In genomic region chr17:82037113-82037888, GRCh38 we compare ENCODE assay signal across 1 cellular context.
TF ChIP-seq lines count a peak whose summit lies in the region.

TSS of gene DCXR (minus strand) at chr17:82037697. CDS start at chr17:82037682, 15 bp downstream.

TF ChIP-seq in HepG2, 621 proteins besides CTCF, POLR2A, EP300 and RAD21 (continued from another document and continues in another):
- no peak; the same call in 1 of the 2 replicates for TF ChIP-seq ZBTB25 (CRISPR knock-in tag; IDR thresholded peaks at IDR 0.05)
- TF ChIP-seq SNAI1 (CRISPR knock-in tag; IDR thresholded peaks at IDR 0.05; ENCODE audit: borderline replicate concordance): no peak
- peak; percentile 75 for TF ChIP-seq ELF1 (CRISPR knock-in tag; IDR thresholded peaks at IDR 0.05)
- TF ChIP-seq ISL2 (CRISPR knock-in tag; IDR thresholded peaks at IDR 0.05): no peak; the same call in 1 of the 2 replicates
- no peak for TF ChIP-seq ZNF577 (CRISPR knock-in tag; IDR thresholded peaks at IDR 0.05; ENCODE audit: borderline replicate concordance, low read depth)
- TF ChIP-seq FOXM1 (CRISPR knock-in tag; IDR thresholded peaks at IDR 0.05): no peak
- peak; percentile 98 for TF ChIP-seq ZNF563 (CRISPR knock-in tag; IDR thresholded peaks at IDR 0.05)
- TF ChIP-seq ZNF605 (CRISPR knock-in tag; IDR thresholded peaks at IDR 0.05): no peak
- TF ChIP-seq ZNF704 (CRISPR knock-in tag; IDR thresholded peaks at IDR 0.05; ENCODE audit: borderline replicate concordance): no peak
- peak; percentile 70 for TF ChIP-seq FOXO1 (CRISPR knock-in tag; IDR thresholded peaks at IDR 0.05)
- TF ChIP-seq ZNF672 (CRISPR knock-in tag; IDR thresholded peaks at IDR 0.05): no peak
- no peak for TF ChIP-seq CERS6 (CRISPR knock-in tag; IDR thresholded peaks at IDR 0.05)
- no peak for TF ChIP-seq NR2F6 (IDR thresholded peaks at IDR 0.05)
- TF ChIP-seq NR2F6 (CRISPR knock-in tag; IDR thresholded peaks at IDR 0.05): 0 out of 2 replicates have a peak, but pooled peaks have one; percentile 7
- TF ChIP-seq ZNF747 (CRISPR knock-in tag; IDR thresholded peaks at IDR 0.05; ENCODE audit: borderline replicate concordance): peak; percentile 84; the same call in 1 of the 2 replicates
- TF ChIP-seq ZNF503 (CRISPR knock-in tag; IDR thresholded peaks at IDR 0.05): no peak
- TF ChIP-seq KDM5A (IDR thresholded peaks at IDR 0.05; ENCODE audit: borderline replicate concordance, low read length): peak; percentile 70; the same call in 1 of the 2 replicates
- peak; percentile 44; the same call in 1 of the 2 replicates for TF ChIP-seq BCL6 (CRISPR knock-in tag; IDR thresholded peaks at IDR 0.05)
- TF ChIP-seq MAZ (IDR thresholded peaks at IDR 0.05; ENCODE audit: borderline replicate concordance, low read depth, low read length): peak; percentile 76
- peak; percentile 99 for TF ChIP-seq MAZ (CRISPR knock-in tag; IDR thresholded peaks at IDR 0.05; ENCODE audit: low read depth)
- TF ChIP-seq ZNF609 (CRISPR knock-in tag; IDR thresholded peaks at IDR 0.05; ENCODE audit: borderline replicate concordance): peak; percentile 64
- no peak for TF ChIP-seq CC2D1A (CRISPR knock-in tag; IDR thresholded peaks at IDR 0.05)
- TF ChIP-seq HOXA3 (CRISPR knock-in tag; IDR thresholded peaks at IDR 0.05): peak; percentile 75
- TF ChIP-seq PAXIP1 (CRISPR knock-in tag; conservative IDR thresholded peaks at IDR 0.05): peak; percentile 69
- TF ChIP-seq ZSCAN30 (CRISPR knock-in tag; IDR thresholded peaks at IDR 0.05): 0 out of 2 replicates have a peak, but pooled peaks have one; percentile 57
- peak; percentile 89 for TF ChIP-seq UBTF (CRISPR knock-in tag; IDR thresholded peaks at IDR 0.05)
- no peak for TF ChIP-seq SP1 (IDR thresholded peaks at IDR 0.05)
- TF ChIP-seq SP1 (CRISPR knock-in tag; IDR thresholded peaks at IDR 0.05): peak; percentile 94
- TF ChIP-seq ZNF557 (CRISPR knock-in tag; IDR thresholded peaks at IDR 0.05): no peak
- peak; percentile 44; the same call in 1 of the 2 replicates for TF ChIP-seq ZNF564 (CRISPR knock-in tag; IDR thresholded peaks at IDR 0.05)
- no peak for TF ChIP-seq ZNF737 (CRISPR knock-in tag; IDR thresholded peaks at IDR 0.05; ENCODE audit: borderline replicate concordance)
- peak; percentile 70 for TF ChIP-seq CBX1 (IDR thresholded peaks at IDR 0.05; ENCODE audit: low read depth)
- peak; percentile 27; the same call in 1 of the 2 replicates for TF ChIP-seq SNAPC5 (CRISPR knock-in tag; IDR thresholded peaks at IDR 0.05; ENCODE audit: borderline replicate concordance)
- TF ChIP-seq ZFP36L1 (CRISPR knock-in tag; IDR thresholded peaks at IDR 0.05): peak; percentile 94
- no peak for TF ChIP-seq NAIF1 (CRISPR knock-in tag; IDR thresholded peaks at IDR 0.05; ENCODE audit: borderline replicate concordance)
- no peak for TF ChIP-seq ZNF775 (CRISPR knock-in tag; IDR thresholded peaks at IDR 0.05; ENCODE audit: borderline replicate concordance)
- TF ChIP-seq ZNF18 (CRISPR knock-in tag; IDR thresholded peaks at IDR 0.05; ENCODE audit: insufficient replicate concordance): peak; percentile 47
- peak; percentile 100 for TF ChIP-seq DR1 (CRISPR knock-in tag; IDR thresholded peaks at IDR 0.05)
- TF ChIP-seq E2F1 (CRISPR knock-in tag; IDR thresholded peaks at IDR 0.05): no peak
- peak; percentile 76; the same call in 1 of the 2 replicates for TF ChIP-seq ZNF430 (CRISPR knock-in tag; IDR thresholded peaks at IDR 0.05)
- peak; percentile 93 for TF ChIP-seq ZSCAN21 (CRISPR knock-in tag; IDR thresholded peaks at IDR 0.05; ENCODE audit: borderline replicate concordance)
- peak; percentile 98 for TF ChIP-seq ZFX (CRISPR knock-in tag; IDR thresholded peaks at IDR 0.05; ENCODE audit: low read depth)
- peak; percentile 59 for TF ChIP-seq RXRB (CRISPR knock-in tag; IDR thresholded peaks at IDR 0.05; ENCODE audit: borderline replicate concordance)
- 0 out of 2 replicates have a peak, but pooled peaks have one; percentile 19 for TF ChIP-seq ZNF660 (CRISPR knock-in tag; IDR thresholded peaks at IDR 0.05; ENCODE audit: borderline replicate concordance, low read depth)
- 0 out of 2 replicates have a peak, but pooled peaks have one; percentile 47 for TF ChIP-seq ZNF850 (CRISPR knock-in tag; conservative IDR thresholded peaks at IDR 0.05)
- TF ChIP-seq ZNF143 (CRISPR knock-in tag; IDR thresholded peaks at IDR 0.05): no peak; the same call in 1 of the 2 replicates
- peak; percentile 73 for TF ChIP-seq SRSF4 (IDR thresholded peaks at IDR 0.05; ENCODE audit: low read depth, low read length, poor library complexity, severe bottlenecking)
